15 cellular contexts compared by ENCODE assay signal in the genomic region with DNA sequence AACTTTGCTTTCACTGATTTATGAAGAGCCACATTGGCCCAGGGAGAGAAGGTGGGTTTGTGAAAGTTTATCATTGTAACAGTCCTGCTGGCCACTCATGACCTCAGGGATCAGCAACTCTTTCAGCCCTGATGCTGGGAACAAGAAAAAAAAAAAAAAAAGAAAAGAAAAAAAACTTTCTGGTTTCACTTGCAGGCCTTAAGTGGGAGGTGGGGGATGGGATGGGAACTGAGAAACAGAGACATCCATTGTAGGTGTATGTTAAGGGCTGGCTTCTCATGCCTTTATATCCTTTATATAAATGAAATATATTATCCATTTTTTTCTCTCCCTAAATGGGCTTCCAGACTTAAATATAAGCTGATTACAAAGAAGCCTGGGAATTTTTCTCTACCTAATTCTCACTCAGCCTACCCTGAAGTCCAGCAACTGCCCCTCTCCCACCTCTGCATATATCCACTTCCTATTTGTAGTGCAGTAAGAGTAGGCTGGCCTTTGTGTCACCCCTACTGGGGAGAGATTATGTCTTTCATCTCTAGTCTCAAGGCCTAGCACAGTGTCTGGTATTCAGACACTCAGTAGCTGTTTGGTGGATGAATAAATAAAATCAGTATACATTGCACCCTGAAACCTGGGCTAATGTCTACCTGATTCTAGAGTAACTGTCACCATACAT.
"Had no signal": no experiment of that assay in that cellular context is flagged by ENCODE, and none has a peak within 500 bp of the region (broad histone marks: within the 10 kb centered on the region; RNA-seq: fewer than 3 reads in every experiment).

No MANE protein-coding gene starts in this region.

- H3K4me1 Mint-ChIP-seq: activated CD4-positive, alpha-beta T cell treated with anti-CD3 and anti-CD28 coated beads, Interleukin-2, amount 10 ng/mL, durations not matched to agents 7 days and 5 days; activated naive CD8-positive, alpha-beta T cell treated with anti-CD3 and anti-CD28 coated beads for 36 hours; naive thymus-derived CD8-positive, alpha-beta T cell had no signal

- H3K4me2 ChIP-seq: smooth muscle cell had no signal

- H3K9me3 ChIP-seq: ascending aorta, gastrocnemius medialis, mucosa of descending colon had no signal

- H3K27me3 ChIP-seq: ascending aorta, gastrocnemius medialis, heart right ventricle, right atrium auricular region had no signal

- H3K27ac ChIP-seq: ascending aorta, gastrocnemius medialis, heart right ventricle, right atrium auricular region had no signal

- H3K36me3 ChIP-seq: ascending aorta, gastrocnemius medialis, heart right ventricle, right atrium auricular region had no signal

- H3K27me3 Mint-ChIP-seq: activated CD4-positive, alpha-beta T cell treated with anti-CD3 and anti-CD28 coated beads, Interleukin-2, amount 10 ng/mL, durations not matched to agents 7 days and 5 days; type B pancreatic cell had no signal

- H3K36me3 Mint-ChIP-seq: activated naive CD8-positive, alpha-beta T cell treated with anti-CD3 and anti-CD28 coated beads for 36 hours; naive thymus-derived CD8-positive, alpha-beta T cell had no signal

- H3K4me3 ChIP-seq: ascending aorta, gastrocnemius medialis, heart right ventricle, mucosa of descending colon, right atrium auricular region, smooth muscle cell had no signal

- H3K4me1 ChIP-seq: ascending aorta had no signal

- H3K4me3 Mint-ChIP-seq: activated CD4-positive, alpha-beta T cell treated with anti-CD3 and anti-CD28 coated beads, Interleukin-2, amount 10 ng/mL, durations not matched to agents 7 days and 5 days; activated naive CD8-positive, alpha-beta T cell treated with anti-CD3 and anti-CD28 coated beads for 36 hours; naive thymus-derived CD8-positive, alpha-beta T cell; type B pancreatic cell had no signal

- DNase-seq: activated CD4-positive, alpha-beta T cell treated with anti-CD3 and anti-CD28 coated beads, Interleukin-2, amount 10 ng/mL, durations not matched to agents 7 days and 5 days; activated CD4-positive, CD25-positive, alpha-beta regulatory T cell; activated naive CD8-positive, alpha-beta T cell treated with anti-CD3 and anti-CD28 coated beads for 36 hours; gastrocnemius medialis; heart right ventricle; mucosa of descending colon; naive thymus-derived CD8-positive, alpha-beta T cell; posterior cingulate gyrus; stimulated activated naive CD4-positive, alpha-beta T cell; substantia nigra; T-helper 2 cell had no signal

- H3K9me3 Mint-ChIP-seq: activated CD4-positive, alpha-beta T cell treated with anti-CD3 and anti-CD28 coated beads, Interleukin-2, amount 10 ng/mL, durations not matched to agents 7 days and 5 days; activated naive CD8-positive, alpha-beta T cell treated with anti-CD3 and anti-CD28 coated beads for 36 hours; naive thymus-derived CD8-positive, alpha-beta T cell had no signal

- H3K27ac Mint-ChIP-seq: activated CD4-positive, alpha-beta T cell treated with anti-CD3 and anti-CD28 coated beads, Interleukin-2, amount 10 ng/mL, durations not matched to agents 7 days and 5 days; activated naive CD8-positive, alpha-beta T cell treated with anti-CD3 and anti-CD28 coated beads for 36 hours; naive thymus-derived CD8-positive, alpha-beta T cell; type B pancreatic cell had no signal

- ATAC-seq: gastrocnemius medialis; heart right ventricle; mucosa of descending colon; naive thymus-derived CD8-positive, alpha-beta T cell had no signal
